ENCODE assay signal across 14 cellular contexts in genomic region chr1:92883297-92883696, GRCh38. TPM values are rescaled to one million over a fixed set of nuclear protein-coding genes. Genes with fewer than 3 reads are reported as not detected.
DNase-seq lines count a peak whose midpoint lies in the region; ATAC-seq lines count a peak whose summit lies in the region.
"Had no signal": no experiment of that assay in that cellular context is flagged by ENCODE, and none has a peak within 500 bp of the region (broad histone marks: within the 10 kb centered on the region; RNA-seq: fewer than 3 reads in every experiment).

No MANE protein-coding gene starts in this region.

- intact Hi-C loops in activated T-helper 1 cell treated with anti-CD3 and anti-CD28 coated beads, Interleukin-12 subunit alpha, Interleukin-12 subunit beta, Interleukin-2, Interleukin-4 antibody, amounts not matched to agents 30 ng/mL and 10 ng/mL and 1 ng/mL, durations not matched to agents 14 hours and 24 hours and 36 hours (cut with micrococcal nuclease) = no loop called here

- DNase-seq in T-helper 1 cell (no peak), mucosa of gallbladder (ENCODE audit: low spot score) (no peak), epidermal melanocyte (ENCODE audit: insufficient read length, low spot score) (no peak)
- DNase-seq in activated T-helper 1 cell treated with anti-CD3 and anti-CD28 coated beads, Interleukin-12 subunit alpha, Interleukin-12 subunit beta, Interleukin-2, Interleukin-4 antibody, amounts not matched to agents 30 ng/mL and 10 ng/mL and 1 ng/mL, durations not matched to agents 14 hours and 24 hours and 36 hours (ENCODE audit: low spot score) = no peak
- DNase-seq in naive thymus-derived CD8-positive, alpha-beta T cell = no peak
- DNase-seq: activated CD4-positive, CD25-positive, alpha-beta regulatory T cell treated with anti-CD3 and anti-CD28 coated beads, Interleukin-2, amount 50 U/mL, for 72 hours; islet precursor cell; mesenchymal stem cell; NCI-H2107 had no signal

- ATAC-seq in GM18907 (IDR thresholded peaks at IDR 0.05; ENCODE audit: unreplicated experiment) (peak; percentile 37), HG03521 (IDR thresholded peaks at IDR 0.05; ENCODE audit: unreplicated experiment) (no peak)
- peak; percentile 33 to 36 for ATAC-seq in naive thymus-derived CD8-positive, alpha-beta T cell
- ATAC-seq: HepG2 had no signal

- H3K9me3 Mint-ChIP-seq in T-helper 1 cell treated with Interleukin-12 subunit alpha and Interleukin-12 subunit beta and Interleukin-4 antibody, amounts not matched to agents 30 μg/mL and 1 μg/mL, for 36 hours = no peaks in the 10 kb centered on the region
- no peaks in the 10 kb centered on the region for H3K9me3 Mint-ChIP-seq in activated T-helper 1 cell treated with anti-CD3 and anti-CD28 coated beads, Interleukin-12 subunit alpha, Interleukin-12 subunit beta, Interleukin-2, Interleukin-4 antibody, amounts not matched to agents 30 ng/mL and 10 ng/mL and 1 ng/mL, durations not matched to agents 14 hours and 24 hours and 36 hours
- no peaks in the 10 kb centered on the region for H3K9me3 Mint-ChIP-seq in naive thymus-derived CD8-positive, alpha-beta T cell
- H3K9me3 Mint-ChIP-seq: activated T-helper 2 cell treated with anti-CD3 and anti-CD28 coated beads, Interferon-gamma antibody, Interleukin-2, Interleukin-4, amounts not matched to agents 10 μg/mL and 5 μg/mL and 100 μg/mL, durations not matched to agents 14 hours and 24 hours and 36 hours had no signal

- H3K27me3 Mint-ChIP-seq in T-helper 1 cell treated with Interleukin-12 subunit alpha and Interleukin-12 subunit beta and Interleukin-4 antibody, amounts not matched to agents 30 μg/mL and 1 μg/mL, for 36 hours (ENCODE audit: low read depth) = no peaks in the 10 kb centered on the region
- H3K27me3 Mint-ChIP-seq in activated T-helper 1 cell treated with anti-CD3 and anti-CD28 coated beads, Interleukin-12 subunit alpha, Interleukin-12 subunit beta, Interleukin-2, Interleukin-4 antibody, amounts not matched to agents 30 ng/mL and 10 ng/mL and 1 ng/mL, durations not matched to agents 14 hours and 24 hours and 36 hours (ENCODE audit: insufficient read depth) = no peaks in the 10 kb centered on the region
- H3K27me3 Mint-ChIP-seq in naive thymus-derived CD8-positive, alpha-beta T cell = no peaks in the 10 kb centered on the region

- H3K4me3 Mint-ChIP-seq in T-helper 1 cell treated with Interleukin-12 subunit alpha and Interleukin-12 subunit beta and Interleukin-4 antibody, amounts not matched to agents 30 μg/mL and 1 μg/mL, for 36 hours = no peak overlapping the region
- no peak overlapping the region for H3K4me3 Mint-ChIP-seq in activated T-helper 1 cell treated with anti-CD3 and anti-CD28 coated beads, Interleukin-12 subunit alpha, Interleukin-12 subunit beta, Interleukin-2, Interleukin-4 antibody, amounts not matched to agents 30 ng/mL and 10 ng/mL and 1 ng/mL, durations not matched to agents 14 hours and 24 hours and 36 hours
- peak overlapping the region in 8 of 10 donors; percentile 12 to 62 (median 34) for H3K4me3 Mint-ChIP-seq in naive thymus-derived CD8-positive, alpha-beta T cell

- POLR2A ChIA-PET in naive thymus-derived CD8-positive, alpha-beta T cell (lab: Charles Lee) = interaction anchor here (2.7 kb wide), 1 partner anchor 77 kb away, joined by 11 read pairs; no protein-coding TSS in a partner anchor

- peaks cover 2% of the 10 kb centered on the region for H3K36me3 Mint-ChIP-seq in T-helper 1 cell treated with Interleukin-12 subunit alpha and Interleukin-12 subunit beta and Interleukin-4 antibody, amounts not matched to agents 30 μg/mL and 1 μg/mL, for 36 hours (ENCODE audit: low read depth)
- H3K36me3 Mint-ChIP-seq in activated T-helper 1 cell treated with anti-CD3 and anti-CD28 coated beads, Interleukin-12 subunit alpha, Interleukin-12 subunit beta, Interleukin-2, Interleukin-4 antibody, amounts not matched to agents 30 ng/mL and 10 ng/mL and 1 ng/mL, durations not matched to agents 14 hours and 24 hours and 36 hours (ENCODE audit: low read depth) = peaks cover 4% of the 10 kb centered on the region
- no peaks in the 10 kb centered on the region for H3K36me3 Mint-ChIP-seq in naive thymus-derived CD8-positive, alpha-beta T cell

- peak overlapping the region; percentile 32 for H3K27ac Mint-ChIP-seq in T-helper 1 cell treated with Interleukin-12 subunit alpha and Interleukin-12 subunit beta and Interleukin-4 antibody, amounts not matched to agents 30 μg/mL and 1 μg/mL, for 36 hours
- H3K27ac Mint-ChIP-seq in activated T-helper 1 cell treated with anti-CD3 and anti-CD28 coated beads, Interleukin-12 subunit alpha, Interleukin-12 subunit beta, Interleukin-2, Interleukin-4 antibody, amounts not matched to agents 30 ng/mL and 10 ng/mL and 1 ng/mL, durations not matched to agents 14 hours and 24 hours and 36 hours = peak overlapping the region; percentile 19
- H3K27ac Mint-ChIP-seq in naive thymus-derived CD8-positive, alpha-beta T cell = peak overlapping the region; percentile 73 to 95 (median 88)
- H3K27ac Mint-ChIP-seq: activated T-helper 2 cell treated with anti-CD3 and anti-CD28 coated beads, Interferon-gamma antibody, Interleukin-2, Interleukin-4, amounts not matched to agents 10 μg/mL and 5 μg/mL and 100 μg/mL, durations not matched to agents 14 hours and 24 hours and 36 hours had no signal

- H3K4me1 Mint-ChIP-seq in T-helper 1 cell treated with Interleukin-12 subunit alpha and Interleukin-12 subunit beta and Interleukin-4 antibody, amounts not matched to agents 30 μg/mL and 1 μg/mL, for 36 hours (ENCODE audit: low read depth) = peaks cover 15% of the 10 kb centered on the region
- peaks cover 16% of the 10 kb centered on the region for H3K4me1 Mint-ChIP-seq in activated T-helper 1 cell treated with anti-CD3 and anti-CD28 coated beads, Interleukin-12 subunit alpha, Interleukin-12 subunit beta, Interleukin-2, Interleukin-4 antibody, amounts not matched to agents 30 ng/mL and 10 ng/mL and 1 ng/mL, durations not matched to agents 14 hours and 24 hours and 36 hours (ENCODE audit: low read depth)
- peaks cover 12 to 52% (median 28%) of the 10 kb centered on the region in 4 donors for H3K4me1 Mint-ChIP-seq in naive thymus-derived CD8-positive, alpha-beta T cell

RNA-seq across cellular contexts. Expression of gene RPL5, which starts 51.5 kb away (rescaled TPM):
- 1,115 and 1,120 TPM in 2 replicates for total RNA-seq in activated T-helper 1 cell treated with anti-CD3 and anti-CD28 coated beads, Interleukin-12 subunit alpha, Interleukin-12 subunit beta, Interleukin-2, Interleukin-4 antibody, amounts not matched to agents 30 ng/mL and 10 ng/mL and 1 ng/mL, durations not matched to agents 14 hours and 24 hours and 36 hours
- 1,000 to 10,000 TPM; 1,607 to 1,641 TPM for total RNA-seq in naive thymus-derived CD8-positive, alpha-beta T cell
- 1,000 to 10,000 TPM; 3,250 to 3,560 (median 3,276) TPM for polyA plus RNA-seq in naive thymus-derived CD8-positive, alpha-beta T cell
- total RNA-seq in mucosa of gallbladder = 695 TPM

Comparison
In these comparisons a context has a peak if more than half of its experiments do, and no peak if none do; other contexts are left out.
1. H3K27ac Mint-ChIP-seq: peak in every context shown above with its lines; median percentile 88 in naive thymus-derived CD8-positive, alpha-beta T cell; 32 in T-helper 1 cell treated with Interleukin-12 subunit alpha and Interleukin-12 subunit beta and Interleukin-4 antibody, amounts not matched to agents 30 μg/mL and 1 μg/mL, for 36 hours; 19 in activated T-helper 1 cell treated with anti-CD3 and anti-CD28 coated beads, Interleukin-12 subunit alpha, Interleukin-12 subunit beta, Interleukin-2, Interleukin-4 antibody, amounts not matched to agents 30 ng/mL and 10 ng/mL and 1 ng/mL, durations not matched to agents 14 hours and 24 hours and 36 hours.
2. H3K4me3 Mint-ChIP-seq: peak in naive thymus-derived CD8-positive, alpha-beta T cell (8 of 10); none in T-helper 1 cell treated with Interleukin-12 subunit alpha and Interleukin-12 subunit beta and Interleukin-4 antibody, amounts not matched to agents 30 μg/mL and 1 μg/mL, for 36 hours (single experiment) and activated T-helper 1 cell treated with anti-CD3 and anti-CD28 coated beads, Interleukin-12 subunit alpha, Interleukin-12 subunit beta, Interleukin-2, Interleukin-4 antibody, amounts not matched to agents 30 ng/mL and 10 ng/mL and 1 ng/mL, durations not matched to agents 14 hours and 24 hours and 36 hours (single experiment).